18 cellular contexts compared by ENCODE assay signal in genomic region chr6:31138982-31139381, GRCh38. TPM values are rescaled to one million over a fixed set of nuclear protein-coding genes. Genes with fewer than 3 reads are reported as not detected.
DNase-seq lines count a peak whose midpoint lies in the region; ATAC-seq, FAIRE-seq and TF ChIP-seq lines count a peak whose summit lies in the region.
"Had no signal": no experiment of that assay in that cellular context is flagged by ENCODE, and none has a peak within 500 bp of the region (broad histone marks: within the 10 kb centered on the region; RNA-seq: fewer than 3 reads in every experiment).

TSS of gene PSORS1C2 (minus strand) at chr6:31139066. CDS start at chr6:31139026, 40 bp downstream.

- peaks cover 15% of the 10 kb centered on the region for H3K9me1 ChIP-seq in IMR-90 (ENCODE audit: insufficient read depth, low read length)

- H3K4me1 ChIP-seq in BLaER1 (peaks cover 5% of the 10 kb centered on the region), IMR-90 (ENCODE audit: control insufficient read depth, insufficient read depth, low read length) (peaks cover 13% of the 10 kb centered on the region), GM12878 (ENCODE audit: control insufficient read depth, insufficient read depth, low read length) (peaks cover 3% of the 10 kb centered on the region), lower lobe of right lung (peaks cover 24% of the 10 kb centered on the region), thyroid gland (peaks cover 0 to 5% of the 10 kb centered on the region in 2 donors), aorta (ENCODE audit: control insufficient read depth in 1 of 2, insufficient read depth in 2 of 2, low read length in 2 of 2) (no peaks in the 10 kb centered on the region)

- H3K79me2 ChIP-seq in GM12878 (ENCODE audit: control insufficient read depth, insufficient read depth, low read length): no peaks in the 10 kb centered on the region

- no peaks in the 10 kb centered on the region for H3K79me1 ChIP-seq in IMR-90 (ENCODE audit: low read depth in 1 of 2, low read length in 2 of 2)

- BruUV-seq in IMR-90 (replicated peaks; lab: Mats Ljungman, UMichigan): no TSS peak
- no TSS peak for BruUV-seq in GM12878 (replicated peaks; lab: Mats Ljungman, UMichigan)

- in situ Hi-C loops in IMR-90 (cut with MboI; ENCODE audit: low sequenced_read_pairs): loop anchor here (5.0 kb wide), 2 partner anchors 53 to 228 kb away; no protein-coding TSS in a partner anchor
- in situ Hi-C loops in GM12878 (cut with MboI): loop anchor here (5.0 kb wide), 2 partner anchors 53 to 228 kb away; no protein-coding TSS in a partner anchor

- H3K4me2 ChIP-seq in BLaER1 (peak within 1 kb of the TSS; percentile 62), IMR-90 (ENCODE audit: low read depth, low read length) (no peak within 1 kb of the TSS), GM12878 (ENCODE audit: control insufficient read depth, insufficient read depth) (no peak within 1 kb of the TSS)

- H3K9ac ChIP-seq in BLaER1 (no peak within 1 kb of the TSS), IMR-90 (ENCODE audit: low read depth, low read length) (no peak within 1 kb of the TSS), GM12878 (ENCODE audit: control insufficient read depth, insufficient read depth, low read length) (no peak within 1 kb of the TSS)

- RAD21 ChIA-PET in GM12878 (lab: Charles Lee; ENCODE audit: unreplicated experiment): interaction anchor here (0.9 to 1.9 kb wide), 5 partner anchors 11 to 55 kb away, joined by 3 to 9 read pairs (median 3); no protein-coding TSS in a partner anchor

- TF ChIP-seq POLR2A in IMR-90 (IDR thresholded peaks at IDR 0.05; ENCODE audit: low read depth, low read length) (no peak), GM12878 (IDR thresholded peaks at IDR 0.05; ENCODE audit: low read depth, low read length) (no peak), thyroid gland (IDR thresholded peaks at IDR 0.05) (no peak)

- CTCF ChIA-PET in IMR-90 (lab: Yijun Ruan, JAX): interaction anchor here (0.5 to 0.6 kb wide), 2 partner anchors 228 to 462 kb away, joined by 3 read pairs; no protein-coding TSS in a partner anchor
- CTCF ChIA-PET in GM12878 (lab: Yijun Ruan, JAX): interaction anchor here (0.8 to 22.9 kb wide), 7 partner anchors 10 to 228 kb away, joined by 3 to 326 read pairs (median 13); partner anchors contain the start of genes CCHCR1 and TCF19

- SMC1A ChIA-PET in GM12878 (lab: Charles Lee; ENCODE audit: uncharacterized antibody, unreplicated experiment): interaction anchor here (0.7 to 5.8 kb wide), 10 partner anchors 9 to 227 kb away, joined by 3 to 52 read pairs (median 4); no protein-coding TSS in a partner anchor

- H4K91ac ChIP-seq in IMR-90 (ENCODE audit: insufficient read depth, low read depth, low read length): peak within 1 kb of the TSS; percentile 49

- ATAC-seq in IMR-90 (ENCODE audit: low read depth) (no peak), GM12878 (no peak), lower lobe of right lung (no peak), aorta (ENCODE audit: low FRiP score) (no peak)
- ATAC-seq: activated T-cell treated with anti-CD3 and anti-CD28 coated beads, Interleukin-2, amount 50 U/mL, for 4 hours had no signal

- H4K8ac ChIP-seq in IMR-90 (ENCODE audit: low read depth in 2 of 2, low read length in 2 of 2): peak within 1 kb of the TSS; percentile 51 to 77; a peak in 3 of 4 replicates

- dilution Hi-C loops in IMR-90 (cut with HindIII; ENCODE audit: low sequenced_read_pairs, unreplicated experiment): no loop called here

- H2BK120ac ChIP-seq in IMR-90 (ENCODE audit: low read depth, low read length): peak within 1 kb of the TSS; percentile 65; the same call in 1 of the 2 replicates

- H3K4me3 ChIP-seq in BLaER1 (no peak within 1 kb of the TSS), IMR-90 (ENCODE audit: insufficient read depth, low read depth, low read length) (no peak within 1 kb of the TSS), GM12878 (0 out of 2 replicates have a peak within 1 kb of the TSS, but pooled peaks have one; percentile 29), lower lobe of right lung (peak within 1 kb of the TSS; percentile 36), thyroid gland (replicated peaks in 1 of 3) (no peak within 1 kb of the TSS), aorta (ENCODE audit: low read length in 2 of 2) (no peak within 1 kb of the TSS)

- no peaks in the 10 kb centered on the region for H3K27me3 ChIP-seq in BLaER1
- no peaks in the 10 kb centered on the region for H3K27me3 ChIP-seq in IMR-90 (ENCODE audit: control insufficient read depth, insufficient read depth, low read length)
- H3K27me3 ChIP-seq in GM12878 (replicated peaks in 1 of 2; ENCODE audit: control insufficient read depth in 2 of 2, insufficient read depth in 2 of 2, low read length in 1 of 2): no peaks in the 10 kb centered on the region
- H3K27me3 ChIP-seq in lower lobe of right lung (ENCODE audit: low read depth): no peaks in the 10 kb centered on the region
- no peaks in the 10 kb centered on the region for H3K27me3 ChIP-seq in thyroid gland
- no peaks in the 10 kb centered on the region for H3K27me3 ChIP-seq in aorta (ENCODE audit: control insufficient read depth in 1 of 2, insufficient read depth in 2 of 2, low read length in 1 of 2)
- H3K27me3 ChIP-seq: transverse colon had no signal

- H3K9me3 ChIP-seq in BLaER1 (no peaks in the 10 kb centered on the region), IMR-90 (ENCODE audit: control insufficient read depth, insufficient read depth, low read length) (no peaks in the 10 kb centered on the region), GM12878 (replicated peaks; ENCODE audit: control insufficient read depth, insufficient read depth, low read length) (no peaks in the 10 kb centered on the region; the same call in 2 of the 3 replicates), lower lobe of right lung (no peaks in the 10 kb centered on the region), thyroid gland (no peaks in the 10 kb centered on the region), aorta (ENCODE audit: control insufficient read depth, low read length) (no peaks in the 10 kb centered on the region)
- H3K9me3 ChIP-seq: transverse colon had no signal

- POLR2A ChIA-PET in IMR-90 (lab: Charles Lee; ENCODE audit: unreplicated experiment): no interaction called here
- POLR2A ChIA-PET in GM12878 (lab: Charles Lee): interaction anchor here (0.8 to 1.5 kb wide), 2 partner anchors 22 to 52 kb away, joined by 3 read pairs; no protein-coding TSS in a partner anchor

- peaks cover 22% of the 10 kb centered on the region for H3K36me3 ChIP-seq in BLaER1
- peaks cover 4% of the 10 kb centered on the region; the same call in 1 of the 2 replicates for H3K36me3 ChIP-seq in IMR-90 (ENCODE audit: control insufficient read depth, insufficient read depth, low read length)
- H3K36me3 ChIP-seq in GM12878 (ENCODE audit: control insufficient read depth in 2 of 2, insufficient read depth in 2 of 2, low read length in 1 of 2): no peaks in the 10 kb centered on the region
- H3K36me3 ChIP-seq in lower lobe of right lung: peaks cover 12% of the 10 kb centered on the region
- no peaks in the 10 kb centered on the region for H3K36me3 ChIP-seq in thyroid gland
- no peaks in the 10 kb centered on the region for H3K36me3 ChIP-seq in aorta (ENCODE audit: control insufficient read depth in 1 of 2, insufficient read depth in 2 of 2, low read length in 1 of 2)
- H3K36me3 ChIP-seq: transverse colon had no signal

- peak within 1 kb of the TSS; percentile 84 for H2AK9ac ChIP-seq in IMR-90 (replicated peaks; ENCODE audit: low read depth, low read length, poor library complexity)

- no peak within 1 kb of the TSS for H3K56ac ChIP-seq in IMR-90 (ENCODE audit: extremely low read depth, insufficient read depth, low read length)

- H3K23ac ChIP-seq in IMR-90 (ENCODE audit: low read depth, low read length): no peak within 1 kb of the TSS

- no peaks in the 10 kb centered on the region for H4K20me1 ChIP-seq in BLaER1
- H4K20me1 ChIP-seq in IMR-90 (ENCODE audit: insufficient read depth, low read length): no peaks in the 10 kb centered on the region; the same call in 1 of the 2 replicates
- no peaks in the 10 kb centered on the region for H4K20me1 ChIP-seq in GM12878 (ENCODE audit: control insufficient read depth, insufficient read depth)

- DNase-seq in IMR-90 (no peak), GM12878 (ENCODE audit: low read depth, low spot score) (no peak), lower lobe of right lung (no peak), thyroid gland (no peak), aorta (no peak), NCI-H524 (lab: John Stamatoyannopoulos, UW) (no peak)
- DNase-seq in activated CD4-positive, CD25-positive, alpha-beta regulatory T cell (lab: John Stamatoyannopoulos, UW): no peak
- DNase-seq: activated CD4-positive, alpha-beta T cell treated with anti-CD3 and anti-CD28 coated beads for 1 hour; activated T-cell treated with anti-CD3 and anti-CD28 coated beads, Interleukin-2, amount 50 U/mL, for 4 hours; NCI-H1105 treated with DMSO at 0.1 percent for 48 hours; NCI-H2227 treated with DMSO at 0.1 percent for 48 hours; transverse colon had no signal

- 0 out of 2 replicates have a peak within 1 kb of the TSS, but pooled peaks have one; percentile 34 for H4K5ac ChIP-seq in IMR-90 (ENCODE audit: low read depth, low read length)

- H3K18ac ChIP-seq in IMR-90 (ENCODE audit: low read depth, low read length): no peak within 1 kb of the TSS

- H2BK15ac ChIP-seq in IMR-90 (ENCODE audit: low read depth, low read length): peak within 1 kb of the TSS; percentile 65; the same call in 1 of the 3 replicates

- peak within 1 kb of the TSS; percentile 67 for H2AK5ac ChIP-seq in IMR-90 (ENCODE audit: low read depth, low read length)

- no peak for FAIRE-seq in GM12878 (lab: Jason Lieb, UNC)
- FAIRE-seq: HTR-8/SVneo had no signal

- intact Hi-C loops in IMR-90 (cut with micrococcal nuclease) (loop anchor here (5.0 kb wide), 1 partner anchor 133 kb away; the partner anchor contains the start of gene HLA-C), GM12878 (cut with micrococcal nuclease; ENCODE audit: unreplicated experiment) (no loop called here), lower lobe of right lung (cut with DNase I) (loop anchor here (5.0 to 10.0 kb wide), 2 partner anchors 53 to 226 kb away; no protein-coding TSS in a partner anchor), thyroid gland (cut with DNase I) (loop anchor here (2.0 to 5.0 kb wide), 2 partner anchors 53 to 228 kb away; no protein-coding TSS in a partner anchor), aorta (cut with DNase I) (loop anchor here in 1 of 2 donors (2.0 kb wide), 1 partner anchor 52 kb away; no protein-coding TSS in a partner anchor)

- peak within 1 kb of the TSS; percentile 78 for H3K4ac ChIP-seq in IMR-90 (ENCODE audit: low read depth, low read length)

- TF ChIP-seq RAD21 in IMR-90 (IDR thresholded peaks at IDR 0.05; ENCODE audit: low read length) (no peak), GM12878 (IDR thresholded peaks at IDR 0.05; ENCODE audit: insufficient read depth, low read depth, low read length) (no peak)

- no peak for TF ChIP-seq CTCF in IMR-90 (conservative IDR thresholded peaks at IDR 0.05; ENCODE audit: low read depth, low read length)
- no peak for TF ChIP-seq CTCF in GM12878 (IDR thresholded peaks at IDR 0.05 in 2 of 3, conservative IDR thresholded peaks at IDR 0.05 in 1 of 3; ENCODE audit: control insufficient read depth in 2 of 3, extremely low read depth in 1 of 3, insufficient read depth in 1 of 3, low read depth in 3 of 3, low read length in 3 of 3)
- no peak for TF ChIP-seq CTCF in lower lobe of right lung (IDR thresholded peaks at IDR 0.05)
- TF ChIP-seq CTCF in thyroid gland (IDR thresholded peaks at IDR 0.05): no peak

- H3K27ac ChIP-seq in BLaER1 (no peak within 1 kb of the TSS), IMR-90 (ENCODE audit: insufficient read depth, low read length) (no peak within 1 kb of the TSS), GM12878 (ENCODE audit: control insufficient read depth, insufficient read depth) (no peak within 1 kb of the TSS), lower lobe of right lung (no peak within 1 kb of the TSS), thyroid gland (no peak within 1 kb of the TSS), aorta (ENCODE audit: low read depth in 1 of 2, low read length in 2 of 2) (no peak within 1 kb of the TSS)

- H2BK20ac ChIP-seq in IMR-90 (ENCODE audit: low read depth, low read length): peak within 1 kb of the TSS; percentile 20

- H2BK5ac ChIP-seq in IMR-90 (ENCODE audit: low read depth, low read length, poor library complexity, severe bottlenecking): no peak within 1 kb of the TSS

- WGBS in IMR-90 (ENCODE audit: extremely low coverage in 2 of 2, insufficient read length in 1 of 2), 2 experiments: no CpG with 5 or more reads among the region's 4 CpGs
- WGBS in GM12878 (ENCODE audit: insufficient coverage, insufficient replicate concordance, low lambda C conversion rate, missing lambda C conversion rate): 48% methylated on average over 4 of the region's 4 CpGs
- 92 to 97% methylated on average over 3 to 4 of the region's 4 CpGs for WGBS in thyroid gland, 2 donors
- whole genome bisulfite sequencing in aorta, 2 donors: 93 to 94% methylated on average over 4 of the region's 4 CpGs

- TF ChIP-seq EP300 in GM12878 (IDR thresholded peaks at IDR 0.05; ENCODE audit: borderline replicate concordance in 1 of 2, control insufficient read depth in 1 of 2, low read depth in 2 of 2, low read length in 2 of 2): no peak

- H2AFZ ChIP-seq in IMR-90 (replicated peaks; ENCODE audit: low read length, poor library complexity) (peak within 1 kb of the TSS; percentile 89), GM12878 (ENCODE audit: control insufficient read depth, low read depth, low read length) (no peak within 1 kb of the TSS)

- no peak within 1 kb of the TSS for H3K14ac ChIP-seq in IMR-90 (replicated peaks; ENCODE audit: low read depth, low read length)

RNA-seq across cellular contexts. Expression of gene PSORS1C2, which starts in this region (rescaled TPM):
- total RNA-seq in IMR-90 (2012; rRNA removed): not detected in 2 replicates
- not detected in 2 replicates for polyA plus RNA-seq in IMR-90 (2012; rRNA removed)
- polyA plus RNA-seq in IMR-90 (2012; cell fraction: cytosol; rRNA removed): not detected in 2 replicates
- 0.09 TPM in 1 of 2 replicates, not detected in the other for polyA plus RNA-seq in IMR-90 (2012; cell fraction: nucleus; rRNA removed; ENCODE audit: low replicate concordance)
- total RNA-seq in GM12878 (2013; cell fraction: nucleolus; rRNA removed): not detected in 2 replicates
- total RNA-seq in GM12878 (2014; rRNA removed): not detected in 2 replicates
- not detected in 2 replicates for total RNA-seq in GM12878 (2014; rRNA removed; fragmentation: Illumina TruSeq; extraction: Trizol)
- not detected in 2 replicates for total RNA-seq in GM12878 (2021)
- not detected for polyA plus RNA-seq in GM12878 (2011; ENCODE audit: low read depth)
- not detected in 2 replicates for polyA plus RNA-seq in GM12878 (2011; rRNA removed)
- polyA plus RNA-seq in GM12878 (2011; cell fraction: cytosol; rRNA removed): not detected in 2 replicates
- not detected in 2 replicates for polyA plus RNA-seq in GM12878 (2011; cell fraction: nucleus; rRNA removed)
- polyA plus RNA-seq in GM12878 (2012): not detected in 2 replicates
- not detected in 2 replicates for polyA plus RNA-seq in GM12878 (2014; fragmentation: Illumina TruSeq; extraction: Trizol)
- not detected for polyA plus RNA-seq in GM12878 (2014; fragmentation: Nextera tagmentation; extraction: Ambion mirVana)
- polyA plus RNA-seq in GM12878 (2014; rRNA removed): not detected in 2 replicates
- not detected for polyA plus RNA-seq in GM12878 (2016; fragmentation: Nextera tagmentation; extraction: Ambion mirVana)
- polyA minus RNA-seq in GM12878 (2011; rRNA and poly(A)+ RNA removed): not detected in 2 replicates
- polyA minus RNA-seq in GM12878 (2011; cell fraction: cytosol; rRNA and poly(A)+ RNA removed): not detected in 2 replicates
- not detected in 2 replicates for polyA minus RNA-seq in GM12878 (2011; cell fraction: nucleus; rRNA and poly(A)+ RNA removed)
- not detected for total RNA-seq in lower lobe of right lung
- not detected for total RNA-seq in thyroid gland
- not detected for total RNA-seq in aorta
- not detected for polyA plus RNA-seq in aorta
- total RNA-seq: activated T-cell treated with anti-CD3 and anti-CD28 coated beads, Interleukin-2, amount 50 U/mL, for 4 hours; dermis microvascular lymphatic vessel endothelial cell; mucosa of gallbladder; pulmonary artery endothelial cell; T-helper 1 cell treated with Interleukin-12 subunit alpha and Interleukin-12 subunit beta and Interleukin-4 antibody, amounts not matched to agents 30 ng/mL and 1 ng/mL, for 36 hours; transverse colon had no signal

Comparison
In these comparisons a context has a peak if more than half of its experiments do, and no peak if none do; other contexts are left out.
1. H3K4me3 ChIP-seq: peak in GM12878 (single experiment) and lower lobe of right lung (single experiment); none in BLaER1 (single experiment), IMR-90 (single experiment), thyroid gland (0 of 3) and aorta (0 of 2).